Comparison of ENCODE assay signal across 10 cellular contexts in the genomic region with DNA sequence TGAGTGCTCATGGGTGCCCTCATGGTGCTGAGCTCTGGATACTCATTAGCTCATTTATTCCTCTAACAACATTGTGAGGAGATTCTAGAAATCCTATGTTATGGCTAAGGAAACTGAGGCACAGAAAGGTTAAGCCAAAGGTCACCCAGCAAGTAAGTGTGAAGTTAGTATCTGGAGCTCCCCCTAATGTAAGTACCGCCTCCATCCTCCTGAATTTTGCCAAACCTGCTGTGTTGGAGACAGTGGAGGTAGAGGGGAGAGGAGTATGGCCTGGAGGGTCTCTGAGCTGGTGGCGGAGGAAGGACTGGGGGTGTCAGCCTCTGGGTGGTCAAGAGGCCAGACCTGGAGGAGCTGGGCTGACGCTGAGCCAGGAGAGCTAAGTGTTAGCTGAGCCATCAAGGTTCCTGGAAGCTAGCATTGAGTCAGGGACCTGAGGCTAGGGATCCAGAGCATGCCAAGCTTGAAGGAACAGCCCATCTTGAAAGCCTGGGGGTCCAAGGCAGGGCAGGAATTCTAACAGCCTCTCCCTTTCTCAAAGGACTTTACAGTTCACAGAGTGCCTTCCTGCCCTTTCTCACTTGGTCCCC.
DNase-seq lines count a peak whose midpoint lies in the region; ATAC-seq and TF ChIP-seq lines count a peak whose summit lies in the region.
"Had no signal": no experiment of that assay in that cellular context is flagged by ENCODE, and none has a peak within 500 bp of the region (broad histone marks: within the 10 kb centered on the region; RNA-seq: fewer than 3 reads in every experiment).

No MANE protein-coding gene starts in this region.

- H3K27me3 Mint-ChIP-seq in CD8-positive, alpha-beta T cell (ENCODE audit: low read depth) = no peaks in the 10 kb centered on the region
- H3K27me3 Mint-ChIP-seq in central memory CD8-positive, alpha-beta T cell = no peaks in the 10 kb centered on the region
- H3K27me3 Mint-ChIP-seq in naive thymus-derived CD4-positive, alpha-beta T cell = no peaks in the 10 kb centered on the region
- H3K27me3 Mint-ChIP-seq: brain had no signal

- peak overlapping the region; percentile 37 for H3K27ac ChIP-seq in CD8-positive, alpha-beta T cell (ENCODE audit: low read depth, low read length)
- peak overlapping the region; percentile 97 for H3K27ac ChIP-seq in KOPT-K1 (ENCODE audit: low read depth, low read length, poor library complexity, severe bottlenecking)
- peak overlapping the region; percentile 77 for H3K27ac ChIP-seq in naive thymus-derived CD4-positive, alpha-beta T cell (ENCODE audit: low read depth, low read length)

- no peaks in the 10 kb centered on the region for H3K9me3 ChIP-seq in CD8-positive, alpha-beta T cell (ENCODE audit: low read length)
- no peaks in the 10 kb centered on the region for H3K9me3 ChIP-seq in KOPT-K1 (ENCODE audit: insufficient read depth, low read length, poor library complexity, severe bottlenecking)
- no peaks in the 10 kb centered on the region for H3K9me3 ChIP-seq in naive thymus-derived CD4-positive, alpha-beta T cell (ENCODE audit: control insufficient read depth in 2 of 3, low read length in 3 of 3)
- H3K9me3 ChIP-seq in MG63 = no peaks in the 10 kb centered on the region

- DNase-seq in CD8-positive, alpha-beta T cell = no peak
- no peak for DNase-seq in central memory CD8-positive, alpha-beta T cell (ENCODE audit: low spot score in 2 of 2)
- DNase-seq in naive thymus-derived CD4-positive, alpha-beta T cell = no peak
- no peak for DNase-seq in NCI-H2227 treated with DMSO at 0.1 percent for 48 hours (lab: John Stamatoyannopoulos, UW)
- DNase-seq in NK-92 treated with Interleukin-12 subunit alpha and Interleukin-12 subunit beta, amount 100 ng/mL, for 24 hours (lab: John Stamatoyannopoulos, UW) = no peak
- no peak for DNase-seq in MG63

- H3K4me3 Mint-ChIP-seq in CD8-positive, alpha-beta T cell = peak overlapping the region; percentile 79
- peak overlapping the region; percentile 83 for H3K4me3 Mint-ChIP-seq in central memory CD8-positive, alpha-beta T cell
- H3K4me3 Mint-ChIP-seq in naive thymus-derived CD4-positive, alpha-beta T cell = peak overlapping the region; percentile 70 to 95 (median 82)
- H3K4me3 Mint-ChIP-seq: brain, neural crest cell had no signal

- peak overlapping the region; percentile 94 for H3K27ac Mint-ChIP-seq in CD8-positive, alpha-beta T cell
- H3K27ac Mint-ChIP-seq in central memory CD8-positive, alpha-beta T cell (ENCODE audit: low read depth) = peak overlapping the region; percentile 88
- H3K27ac Mint-ChIP-seq in naive thymus-derived CD4-positive, alpha-beta T cell = peak overlapping the region; percentile 92 to 98 (median 96)

- TF ChIP-seq CTCF in CD8-positive, alpha-beta T cell (IDR thresholded peaks at IDR 0.05) = no peak

- H3K4me3 ChIP-seq in CD8-positive, alpha-beta T cell (ENCODE audit: low read depth, low read length) = peak overlapping the region; percentile 24
- H3K4me3 ChIP-seq in naive thymus-derived CD4-positive, alpha-beta T cell (ENCODE audit: low read length) = peak overlapping the region; percentile 37
- H3K4me3 ChIP-seq in MG63 = no peak overlapping the region

- no peaks in the 10 kb centered on the region for H3K9me3 Mint-ChIP-seq in CD8-positive, alpha-beta T cell
- no peaks in the 10 kb centered on the region for H3K9me3 Mint-ChIP-seq in central memory CD8-positive, alpha-beta T cell
- no peaks in the 10 kb centered on the region for H3K9me3 Mint-ChIP-seq in naive thymus-derived CD4-positive, alpha-beta T cell
- H3K9me3 Mint-ChIP-seq: brain, neural crest cell had no signal

- CTCF ChIA-PET in CD8-positive, alpha-beta T cell (lab: Charles Lee) = interaction anchor here (0.5 to 15.1 kb wide), 19 partner anchors 9 to 304 kb away, joined by 3 to 267 read pairs (median 4); a partner anchor contains a TSS
- CTCF ChIA-PET in naive thymus-derived CD4-positive, alpha-beta T cell (lab: Charles Lee) = interaction anchor here (0.5 to 2.7 kb wide), 16 partner anchors 11 to 303 kb away, joined by 3 to 16 read pairs (median 4); a partner anchor contains a TSS

- peak; percentile 4 for ATAC-seq in CD8-positive, alpha-beta T cell
- peak; percentile 3 for ATAC-seq in central memory CD8-positive, alpha-beta T cell (replicated peaks; ENCODE audit: extremely low read depth, poor library complexity, severe bottlenecking)
- no peak for ATAC-seq in naive thymus-derived CD4-positive, alpha-beta T cell
- ATAC-seq in GM21367 (IDR thresholded peaks at IDR 0.05; ENCODE audit: unreplicated experiment) = no peak

- H3K36me3 ChIP-seq in CD8-positive, alpha-beta T cell (ENCODE audit: insufficient read depth, low read length) = no peaks in the 10 kb centered on the region
- H3K36me3 ChIP-seq in KOPT-K1 (ENCODE audit: insufficient read depth, low read length) = peaks cover 12% of the 10 kb centered on the region; the same call in 1 of the 2 replicates
- peaks cover 0 to 4% (median 0%) of the 10 kb centered on the region in 3 experiments for H3K36me3 ChIP-seq in naive thymus-derived CD4-positive, alpha-beta T cell (ENCODE audit: control insufficient read depth in 2 of 3, insufficient read depth in 3 of 3, low read length in 3 of 3)
- peaks cover 5% of the 10 kb centered on the region; the same call in 1 of the 2 replicates for H3K36me3 ChIP-seq in MG63

- H3K36me3 Mint-ChIP-seq in CD8-positive, alpha-beta T cell = peaks cover 12% of the 10 kb centered on the region
- H3K36me3 Mint-ChIP-seq in central memory CD8-positive, alpha-beta T cell (ENCODE audit: insufficient read depth) = peaks cover 20% of the 10 kb centered on the region
- peaks cover 0 to 4% (median 0%) of the 10 kb centered on the region in 5 donors for H3K36me3 Mint-ChIP-seq in naive thymus-derived CD4-positive, alpha-beta T cell

- POLR2A ChIA-PET in CD8-positive, alpha-beta T cell (lab: Charles Lee) = interaction anchor here (0.8 to 3.1 kb wide), 14 partner anchors 8 to 168 kb away, joined by 3 to 27 read pairs (median 6); a partner anchor contains a TSS
- POLR2A ChIA-PET in naive thymus-derived CD4-positive, alpha-beta T cell (lab: Charles Lee) = interaction anchor here (0.5 to 3.1 kb wide), 13 partner anchors 8 to 177 kb away, joined by 3 to 21 read pairs (median 7); a partner anchor contains a TSS

- no peaks in the 10 kb centered on the region for H3K27me3 ChIP-seq in CD8-positive, alpha-beta T cell (ENCODE audit: insufficient read depth, low read length)
- no peaks in the 10 kb centered on the region for H3K27me3 ChIP-seq in naive thymus-derived CD4-positive, alpha-beta T cell (ENCODE audit: control insufficient read depth in 2 of 2, insufficient read depth in 2 of 2, low read length in 2 of 2)
- H3K27me3 ChIP-seq in MG63 = no peaks in the 10 kb centered on the region

- peaks cover 62% of the 10 kb centered on the region for H3K4me1 ChIP-seq in CD8-positive, alpha-beta T cell (ENCODE audit: insufficient read depth, low read length)
- peaks cover 49 to 50% of the 10 kb centered on the region in 2 donors for H3K4me1 ChIP-seq in naive thymus-derived CD4-positive, alpha-beta T cell (ENCODE audit: control insufficient read depth in 2 of 2, insufficient read depth in 2 of 2, low read length in 2 of 2)

- peaks cover 83% of the 10 kb centered on the region for H3K4me1 Mint-ChIP-seq in CD8-positive, alpha-beta T cell (ENCODE audit: low read depth)
- peaks cover 87% of the 10 kb centered on the region for H3K4me1 Mint-ChIP-seq in central memory CD8-positive, alpha-beta T cell
- peaks cover 50 to 87% (median 78%) of the 10 kb centered on the region in 7 donors for H3K4me1 Mint-ChIP-seq in naive thymus-derived CD4-positive, alpha-beta T cell

- intact Hi-C loops in CD8-positive, alpha-beta T cell (cut with DNase I, micrococcal nuclease) = loop anchor here in 1 of 2 experiments (1.0 kb wide), 1 partner anchor 64 kb away; no protein-coding TSS in a partner anchor
- intact Hi-C loops in naive thymus-derived CD4-positive, alpha-beta T cell (cut with micrococcal nuclease) = loop anchor here (2.0 to 10.0 kb wide), 4 partner anchors 56 to 428 kb away; a partner anchor contains a TSS

Comparison
In these comparisons a context has a peak if more than half of its experiments do, and no peak if none do; other contexts are left out.
1. ATAC-seq: peak in CD8-positive, alpha-beta T cell (single experiment) and central memory CD8-positive, alpha-beta T cell (single experiment); none in naive thymus-derived CD4-positive, alpha-beta T cell (single experiment) and GM21367 (single experiment).
2. H3K27ac ChIP-seq: peak in every context shown above with its lines; median percentile 97 in KOPT-K1; 77 in naive thymus-derived CD4-positive, alpha-beta T cell; 37 in CD8-positive, alpha-beta T cell.
3. Peak in every context shown above with its lines, with median percentiles within 50 percentile points of each other: H3K27ac Mint-ChIP-seq and H3K4me3 Mint-ChIP-seq.